10 cellular contexts compared by ENCODE assay signal in genomic region chr1:150765977-150766301, GRCh38. TPM values are rescaled to one million over a fixed set of nuclear protein-coding genes. Genes with fewer than 3 reads are reported as not detected.
DNase-seq lines count a peak whose midpoint lies in the region; ATAC-seq, FAIRE-seq and TF ChIP-seq lines count a peak whose summit lies in the region.
"Not testable (repeated sequence)": the region's sequence is repeated elsewhere in the genome, so short reads cannot be mapped to it uniquely, and the experiment has no call there.
"Had no signal": no experiment of that assay in that cellular context is flagged by ENCODE, and none has a peak within 500 bp of the region (broad histone marks: within the 10 kb centered on the region; RNA-seq: fewer than 3 reads in every experiment).

No MANE protein-coding gene starts in this region.

- peak overlapping the region; percentile 94 for H3K27ac Mint-ChIP-seq in activated T-helper 1 cell treated with anti-CD3 and anti-CD28 coated beads, Interleukin-12 subunit alpha, Interleukin-12 subunit beta, Interleukin-2, Interleukin-4 antibody, amounts not matched to agents 30 ng/mL and 10 ng/mL and 1 ng/mL, durations not matched to agents 14 hours and 24 hours and 36 hours

- not testable (repeated sequence) for TF ChIP-seq POLR2A in endothelial cell of umbilical vein (IDR thresholded peaks at IDR 0.05; ENCODE audit: low read depth, low read length)

- not testable (repeated sequence) for TF ChIP-seq CTCF in endothelial cell of umbilical vein (IDR thresholded peaks at IDR 0.05; ENCODE audit: extremely low read depth in 1 of 2, insufficient read depth in 1 of 2, low read depth in 1 of 2, low read length in 2 of 2)

- not testable (repeated sequence) for BruUV-seq in endothelial cell of umbilical vein (replicated peaks; lab: Mats Ljungman, UMichigan)

- intact Hi-C loops in activated T-helper 1 cell treated with anti-CD3 and anti-CD28 coated beads, Interleukin-12 subunit alpha, Interleukin-12 subunit beta, Interleukin-2, Interleukin-4 antibody, amounts not matched to agents 30 ng/mL and 10 ng/mL and 1 ng/mL, durations not matched to agents 14 hours and 24 hours and 36 hours (cut with micrococcal nuclease), result loop anchor here (1.0 to 5.0 kb wide), 5 partner anchors 69 to 199 kb away; partner anchors contain the start of genes ENSA and GOLPH3L
- intact Hi-C loops in endothelial cell of umbilical vein (cut with micrococcal nuclease), result loop anchor here (2.0 kb wide), 2 partner anchors 15 to 69 kb away; partner anchors contain the start of gene GOLPH3L

- dilution Hi-C loops in endothelial cell of umbilical vein (cut with MboI; ENCODE audit: extremely low pct_ligation_motif_present, low sequenced_read_pairs), result not testable (repeated sequence)

- not testable (repeated sequence) for H3K9me3 Mint-ChIP-seq in activated T-helper 1 cell treated with anti-CD3 and anti-CD28 coated beads, Interleukin-12 subunit alpha, Interleukin-12 subunit beta, Interleukin-2, Interleukin-4 antibody, amounts not matched to agents 30 ng/mL and 10 ng/mL and 1 ng/mL, durations not matched to agents 14 hours and 24 hours and 36 hours

- peak overlapping the region; percentile 77 to 98 (median 88); a peak in 21 of 22 replicates for H3K27ac ChIP-seq in BLaER1 treated with 17β-estradiol and CSF1 and Interleukin-3, amounts not matched to agents 10 nM and 100 nM
- H3K27ac ChIP-seq in SJSA1 (peak overlapping the region; percentile 66), endothelial cell of umbilical vein (ENCODE audit: insufficient read depth, low read depth, low read length) (peak overlapping the region; percentile 77), muscle layer of duodenum (ENCODE audit: low read length) (peak overlapping the region; percentile 96)

- not testable (repeated sequence) for H3K27me3 ChIP-seq in BLaER1 treated with 17β-estradiol and CSF1 and Interleukin-3, amounts not matched to agents 10 nM and 100 nM; SJSA1 (replicated peaks); endothelial cell of umbilical vein (ENCODE audit: control insufficient read depth in 2 of 2, insufficient read depth in 2 of 2, low read length in 2 of 2); muscle layer of duodenum (ENCODE audit: low read depth, low read length)

- H3K4me3 ChIP-seq in BLaER1 treated with 17β-estradiol and CSF1 and Interleukin-3, amounts not matched to agents 10 nM and 100 nM, result peak overlapping the region; percentile 55 to 72 (median 66); a peak in 19 of 20 replicates
- H3K4me3 ChIP-seq in SJSA1; endothelial cell of umbilical vein (replicated peaks in 1 of 3; ENCODE audit: insufficient read depth in 1 of 3, low read depth in 1 of 3, low read length in 3 of 3): not testable (repeated sequence)
- peak overlapping the region; percentile 55 to 85 for H3K4me3 ChIP-seq in muscle layer of duodenum (ENCODE audit: low read depth in 1 of 2, low read length in 2 of 2)

- CTCF ChIA-PET in endothelial cell of umbilical vein (lab: Charles Lee), result interaction anchor here (0.7 kb wide), 1 partner anchor 47 kb away, joined by 3 read pairs; no protein-coding TSS in a partner anchor

- H3K4me3 Mint-ChIP-seq in activated T-helper 1 cell treated with anti-CD3 and anti-CD28 coated beads, Interleukin-12 subunit alpha, Interleukin-12 subunit beta, Interleukin-2, Interleukin-4 antibody, amounts not matched to agents 30 ng/mL and 10 ng/mL and 1 ng/mL, durations not matched to agents 14 hours and 24 hours and 36 hours, result peak overlapping the region; percentile 92

- peaks cover 19% of the 10 kb centered on the region for H3K36me3 Mint-ChIP-seq in activated T-helper 1 cell treated with anti-CD3 and anti-CD28 coated beads, Interleukin-12 subunit alpha, Interleukin-12 subunit beta, Interleukin-2, Interleukin-4 antibody, amounts not matched to agents 30 ng/mL and 10 ng/mL and 1 ng/mL, durations not matched to agents 14 hours and 24 hours and 36 hours (ENCODE audit: low read depth)

- peaks cover 43% of the 10 kb centered on the region for H3K4me1 Mint-ChIP-seq in activated T-helper 1 cell treated with anti-CD3 and anti-CD28 coated beads, Interleukin-12 subunit alpha, Interleukin-12 subunit beta, Interleukin-2, Interleukin-4 antibody, amounts not matched to agents 30 ng/mL and 10 ng/mL and 1 ng/mL, durations not matched to agents 14 hours and 24 hours and 36 hours (ENCODE audit: low read depth)

- peaks cover 14 to 48% (median 21%) of the 10 kb centered on the region in 10 experiments; a peak in 19 of 20 replicates for H3K4me1 ChIP-seq in BLaER1 treated with 17β-estradiol and CSF1 and Interleukin-3, amounts not matched to agents 10 nM and 100 nM
- H3K4me1 ChIP-seq in SJSA1 (replicated peaks) (peaks cover 19% of the 10 kb centered on the region), endothelial cell of umbilical vein (ENCODE audit: control insufficient read depth, extremely low read depth, insufficient read depth, low read length) (peaks cover 23% of the 10 kb centered on the region)
- not testable (repeated sequence) for H3K4me1 ChIP-seq in muscle layer of duodenum (ENCODE audit: control insufficient read depth in 1 of 2, insufficient read depth in 2 of 2, low read length in 2 of 2)

- not testable (repeated sequence) for H3K9me1 ChIP-seq in endothelial cell of umbilical vein (replicated peaks; ENCODE audit: control insufficient read depth, extremely low read depth, insufficient read depth, low read length)

- peak overlapping the region in 10 of 11 experiments; percentile 73 to 93 (median 87); a peak in 20 of 22 replicates for H3K9ac ChIP-seq in BLaER1 treated with 17β-estradiol and CSF1 and Interleukin-3, amounts not matched to agents 10 nM and 100 nM
- H3K9ac ChIP-seq in endothelial cell of umbilical vein (replicated peaks; ENCODE audit: extremely low read depth, insufficient read depth, low read length), result not testable (repeated sequence)

- peaks cover 16% of the 10 kb centered on the region for H3K27me3 Mint-ChIP-seq in activated T-helper 1 cell treated with anti-CD3 and anti-CD28 coated beads, Interleukin-12 subunit alpha, Interleukin-12 subunit beta, Interleukin-2, Interleukin-4 antibody, amounts not matched to agents 30 ng/mL and 10 ng/mL and 1 ng/mL, durations not matched to agents 14 hours and 24 hours and 36 hours (ENCODE audit: insufficient read depth)

- H4K20me1 ChIP-seq in BLaER1 treated with 17β-estradiol and CSF1 and Interleukin-3, amounts not matched to agents 10 nM and 100 nM, result peaks cover 0 to 20% (median 0%) of the 10 kb centered on the region in 11 experiments; a peak in 1 of 22 replicates
- H4K20me1 ChIP-seq in endothelial cell of umbilical vein (replicated peaks; ENCODE audit: control insufficient read depth, extremely low read depth, insufficient read depth, low read length), result not testable (repeated sequence)

- peaks cover 0 to 26% (median 17%) of the 10 kb centered on the region in 11 experiments; a peak in 19 of 22 replicates for H3K36me3 ChIP-seq in BLaER1 treated with 17β-estradiol and CSF1 and Interleukin-3, amounts not matched to agents 10 nM and 100 nM
- not testable (repeated sequence) for H3K36me3 ChIP-seq in SJSA1; endothelial cell of umbilical vein (ENCODE audit: control insufficient read depth in 2 of 2, extremely low read depth in 1 of 2, insufficient read depth in 2 of 2, low read length in 2 of 2); muscle layer of duodenum (ENCODE audit: control insufficient read depth in 1 of 2, insufficient read depth in 2 of 2, low read length in 2 of 2)

- FAIRE-seq in endothelial cell of umbilical vein (lab: Jason Lieb, UNC), result not testable (repeated sequence)

- DNase-seq in SJSA1 (ENCODE audit: low read depth in 1 of 2, low spot score in 2 of 2); activated T-helper 1 cell treated with anti-CD3 and anti-CD28 coated beads, Interleukin-12 subunit alpha, Interleukin-12 subunit beta, Interleukin-2, Interleukin-4 antibody, amounts not matched to agents 30 ng/mL and 10 ng/mL and 1 ng/mL, durations not matched to agents 14 hours and 24 hours and 36 hours (ENCODE audit: low spot score); endothelial cell of umbilical vein (ENCODE audit: low read depth, low spot score): not testable (repeated sequence)
- peak; percentile 11 for DNase-seq in stimulated activated naive CD8-positive, alpha-beta T cell treated with anti-CD3 and anti-CD28 coated beads, Interleukin-15, Interleukin-2, amounts not matched to agents 100 U/mL and 50 U/mL, for 24 hours

- POLR2A ChIA-PET in endothelial cell of umbilical vein (lab: Charles Lee), result not testable (repeated sequence)

- H2AFZ ChIP-seq in endothelial cell of umbilical vein (ENCODE audit: low read depth, low read length), result peak overlapping the region; percentile 95

- H3K4me2 ChIP-seq in BLaER1 treated with 17β-estradiol and CSF1 and Interleukin-3, amounts not matched to agents 10 nM and 100 nM, result peak overlapping the region; percentile 56 to 98 (median 78)
- peak overlapping the region; percentile 47 for H3K4me2 ChIP-seq in endothelial cell of umbilical vein (ENCODE audit: insufficient read depth, low read length)

- not testable (repeated sequence) for H3K79me2 ChIP-seq in endothelial cell of umbilical vein (ENCODE audit: control insufficient read depth, insufficient read depth, low read length)

- peaks cover 12 to 22% (median 14%) of the 10 kb centered on the region in 11 experiments; a peak in 21 of 22 replicates for H3K9me3 ChIP-seq in BLaER1 treated with 17β-estradiol and CSF1 and Interleukin-3, amounts not matched to agents 10 nM and 100 nM (replicated peaks in 1 of 11)
- not testable (repeated sequence) for H3K9me3 ChIP-seq in SJSA1 (replicated peaks); endothelial cell of umbilical vein (replicated peaks; ENCODE audit: control insufficient read depth, insufficient read depth, low read length); muscle layer of duodenum (ENCODE audit: control insufficient read depth in 1 of 2, low read length in 2 of 2)

- ATAC-seq in GM19467 (IDR thresholded peaks at IDR 0.05; ENCODE audit: unreplicated experiment) (peak; percentile 5), HG03175 (IDR thresholded peaks at IDR 0.05; ENCODE audit: unreplicated experiment) (peak; percentile 19)
- ATAC-seq in stimulated activated naive CD8-positive, alpha-beta T cell treated with anti-CD3 and anti-CD28 coated beads, Interleukin-15, Interleukin-2, amounts not matched to agents 100 U/mL and 50 U/mL, for 24 hours, result not testable (repeated sequence)

RNA-seq across cellular contexts. Expression of gene CTSS, which starts 0.4 kb away (rescaled TPM):
- 6.6 and 13.4 TPM in 2 replicates for total RNA-seq in SJSA1 (2014; rRNA removed; shearing (Covaris generic))
- total RNA-seq in activated T-helper 1 cell treated with anti-CD3 and anti-CD28 coated beads, Interleukin-12 subunit alpha, Interleukin-12 subunit beta, Interleukin-2, Interleukin-4 antibody, amounts not matched to agents 30 ng/mL and 10 ng/mL and 1 ng/mL, durations not matched to agents 14 hours and 24 hours and 36 hours, result 31.7 and 34.2 TPM in 2 replicates
- 5.7 and 11.1 TPM in 2 replicates for total RNA-seq in endothelial cell of umbilical vein
- polyA plus RNA-seq in endothelial cell of umbilical vein, result 3.5 and 4.0 TPM in 2 replicates
- 5.6 and 6.6 TPM in 2 replicates for polyA plus RNA-seq in endothelial cell of umbilical vein (2011; cell fraction: cytosol; rRNA removed)
- polyA plus RNA-seq in endothelial cell of umbilical vein (2011; cell fraction: nucleus; rRNA removed), result 2.8 and 3.2 TPM in 2 replicates
- 2.8 and 7.5 TPM in 2 replicates for polyA plus RNA-seq in endothelial cell of umbilical vein (2012)
- polyA minus RNA-seq in endothelial cell of umbilical vein, result 7.3 and 12.3 TPM in 2 replicates
- not detected for polyA minus RNA-seq in endothelial cell of umbilical vein (2011; cell fraction: cytosol; rRNA and poly(A)+ RNA removed)
- 2.3 and 2.8 TPM in 2 replicates for polyA minus RNA-seq in endothelial cell of umbilical vein (2011; cell fraction: nucleus; rRNA and poly(A)+ RNA removed)
- polyA plus RNA-seq: cardiac muscle cell had no signal

RNA-seq across cellular contexts. Expression of gene CTSK, which starts 42.1 kb away (rescaled TPM):
- 44.6 and 46.2 TPM in 2 replicates for total RNA-seq in SJSA1 (2014; rRNA removed; shearing (Covaris generic))
- total RNA-seq in activated T-helper 1 cell treated with anti-CD3 and anti-CD28 coated beads, Interleukin-12 subunit alpha, Interleukin-12 subunit beta, Interleukin-2, Interleukin-4 antibody, amounts not matched to agents 30 ng/mL and 10 ng/mL and 1 ng/mL, durations not matched to agents 14 hours and 24 hours and 36 hours, result 1.8 and 2.7 TPM in 2 replicates
- 6.7 and 45.6 TPM in 2 replicates for total RNA-seq in endothelial cell of umbilical vein
- 18.5 and 20.3 TPM in 2 replicates for polyA plus RNA-seq in endothelial cell of umbilical vein
- polyA plus RNA-seq in endothelial cell of umbilical vein (2011; cell fraction: cytosol; rRNA removed), result 9.8 and 13.4 TPM in 2 replicates
- 36.0 and 42.3 TPM in 2 replicates for polyA plus RNA-seq in endothelial cell of umbilical vein (2011; cell fraction: nucleus; rRNA removed)
- polyA plus RNA-seq in endothelial cell of umbilical vein (2012), result 5.1 and 5.5 TPM in 2 replicates
- 16.3 and 17.0 TPM in 2 replicates for polyA minus RNA-seq in endothelial cell of umbilical vein
- polyA minus RNA-seq in endothelial cell of umbilical vein (2011; cell fraction: cytosol; rRNA and poly(A)+ RNA removed), result not detected
- 7.9 and 11.7 TPM in 2 replicates for polyA minus RNA-seq in endothelial cell of umbilical vein (2011; cell fraction: nucleus; rRNA and poly(A)+ RNA removed)

RNA-seq across cellular contexts. Expression of gene HORMAD1, which starts 45.2 kb away (rescaled TPM):
- total RNA-seq in SJSA1 (2014; rRNA removed; shearing (Covaris generic)), result not detected in 2 replicates
- not detected in 2 replicates for total RNA-seq in activated T-helper 1 cell treated with anti-CD3 and anti-CD28 coated beads, Interleukin-12 subunit alpha, Interleukin-12 subunit beta, Interleukin-2, Interleukin-4 antibody, amounts not matched to agents 30 ng/mL and 10 ng/mL and 1 ng/mL, durations not matched to agents 14 hours and 24 hours and 36 hours
- not detected in 2 replicates for total RNA-seq in endothelial cell of umbilical vein
- not detected in 2 replicates for polyA plus RNA-seq in endothelial cell of umbilical vein
- not detected in 2 replicates for polyA plus RNA-seq in endothelial cell of umbilical vein (2011; cell fraction: cytosol; rRNA removed)
- not detected in 2 replicates for polyA plus RNA-seq in endothelial cell of umbilical vein (2011; cell fraction: nucleus; rRNA removed)
- not detected in 2 replicates for polyA plus RNA-seq in endothelial cell of umbilical vein (2012)
- not detected in 2 replicates for polyA minus RNA-seq in endothelial cell of umbilical vein
- 1.2 TPM for polyA minus RNA-seq in endothelial cell of umbilical vein (2011; cell fraction: cytosol; rRNA and poly(A)+ RNA removed)
- polyA minus RNA-seq in endothelial cell of umbilical vein (2011; cell fraction: nucleus; rRNA and poly(A)+ RNA removed), result not detected in 2 replicates
- total RNA-seq: cardiac muscle cell, epithelial cell of proximal tubule had no signal
- polyA plus RNA-seq: cardiac muscle cell had no signal
